In the genomic region with DNA sequence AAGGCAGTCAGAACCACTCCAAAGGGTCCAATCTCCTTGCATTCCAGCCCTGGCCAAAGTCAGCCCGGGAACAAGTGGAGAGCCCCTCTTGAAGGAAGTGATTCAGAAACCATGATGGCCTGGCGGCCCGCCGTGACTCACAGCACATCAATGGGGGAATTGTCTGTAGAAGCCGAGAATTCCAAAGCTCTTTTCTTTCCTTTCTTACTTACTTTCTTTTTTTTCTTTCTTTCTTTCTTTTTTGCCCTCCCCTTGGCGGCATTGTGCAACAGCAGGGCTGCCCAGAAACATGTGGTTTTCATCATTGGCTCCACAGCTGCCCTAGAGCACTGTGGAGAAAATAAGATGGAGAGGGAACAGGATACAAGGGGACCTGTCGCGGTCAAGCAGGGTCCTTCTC, we compare ENCODE assay signal across 11 cellular contexts.
DNase-seq lines count a peak whose midpoint lies in the region; ATAC-seq, FAIRE-seq and TF ChIP-seq lines count a peak whose summit lies in the region.
"Had no signal": no experiment of that assay in that cellular context is flagged by ENCODE, and none has a peak within 500 bp of the region (broad histone marks: within the 10 kb centered on the region; RNA-seq: fewer than 3 reads in every experiment).

No MANE protein-coding gene starts in this region.

- no peaks in the 10 kb centered on the region for H3K9me3 ChIP-seq in SK-N-SH
- no peaks in the 10 kb centered on the region for H3K9me3 ChIP-seq in pancreas

- peak in 1 of 2 experiments; percentile 79; a peak in 1 of 4 replicates for TF ChIP-seq EP300 in SK-N-SH (IDR thresholded peaks at IDR 0.05; ENCODE audit: borderline replicate concordance in 1 of 2, low read depth in 1 of 2, low read length in 1 of 2)

- intact Hi-C loops in pancreas (cut with DNase I), result loop anchor here in 1 of 3 donors (10.0 kb wide), 1 partner anchor 134 kb away; no protein-coding TSS in a partner anchor

- no peak for FAIRE-seq in pancreas (lab: Jason Lieb, UNC)

- peak overlapping the region; percentile 30; the same call in 1 of the 2 replicates for H3K9ac ChIP-seq in SK-N-SH

- no peaks in the 10 kb centered on the region for H3K36me3 ChIP-seq in SK-N-SH (replicated peaks in 1 of 2; ENCODE audit: control insufficient read depth in 1 of 2, insufficient read depth in 2 of 2, low read length in 1 of 2)
- H3K36me3 ChIP-seq in pancreas, result no peaks in the 10 kb centered on the region

- peak overlapping the region; percentile 70 for H3K4me2 ChIP-seq in SK-N-SH

- peak overlapping the region in 1 of 2 experiments; percentile 76; a peak in 2 of 4 replicates for H3K27ac ChIP-seq in SK-N-SH (ENCODE audit: low read depth in 2 of 2, low read length in 1 of 2)
- H3K27ac ChIP-seq in foreskin keratinocyte, result no peak overlapping the region
- no peak overlapping the region for H3K27ac ChIP-seq in pancreas

- POLR2A ChIA-PET in SK-N-SH (lab: Yijun Ruan, JAX), result no interaction called here

- no peaks in the 10 kb centered on the region for H3K79me2 ChIP-seq in SK-N-SH (ENCODE audit: insufficient read depth)

- H3K4me1 ChIP-seq in SK-N-SH (ENCODE audit: control insufficient read depth in 1 of 2, insufficient read depth in 2 of 2, low read depth in 1 of 2, low read length in 1 of 2) (peaks cover 4 to 8% of the 10 kb centered on the region in 2 experiments; a peak in 1 of 4 replicates), foreskin keratinocyte (peaks cover 24% of the 10 kb centered on the region), pancreas (no peaks in the 10 kb centered on the region)

- no peaks in the 10 kb centered on the region for H3K9me2 ChIP-seq in SK-N-SH

- TF ChIP-seq CTCF in AG09309 (IDR thresholded peaks at IDR 0.05; ENCODE audit: control insufficient read depth, insufficient read depth, low read depth, low read length, missing control alignments) (no peak), SK-N-SH (IDR thresholded peaks at IDR 0.05) (no peak), foreskin keratinocyte (conservative IDR thresholded peaks at IDR 0.05) (no peak), pancreas (IDR thresholded peaks at IDR 0.05) (no peak)

- ATAC-seq in foreskin keratinocyte (peak; percentile 58), pancreas (peak in 3 of 4 donors; percentile 18 to 52 (median 40)), HG03354 (IDR thresholded peaks at IDR 0.05; ENCODE audit: poor library complexity, severe bottlenecking, unreplicated experiment) (no peak)
- ATAC-seq: esophagus mucosa; naive thymus-derived CD4-positive, alpha-beta T cell had no signal

- peak; percentile 70 for DNase-seq in AG09309 (ENCODE audit: low read depth)
- DNase-seq in SK-N-SH, result no peak
- DNase-seq in foreskin keratinocyte, result peak; percentile 48 to 67
- no peak for DNase-seq in pancreas
- no peak for DNase-seq in stimulated activated CD4-positive, alpha-beta T cell treated with anti-CD3 and anti-CD28 coated beads, Interleukin-4, amount 100 ng/mL, for 4 hours
- no peak for DNase-seq in activated CD4-positive, alpha-beta T cell treated with anti-CD3 and anti-CD28 coated beads, Interleukin-2, amount 50 U/mL, for 1 hour
- DNase-seq in NCI-H2029 (lab: John Stamatoyannopoulos, UW), result no peak
- DNase-seq: activated naive CD4-positive, alpha-beta T cell treated with anti-CD3 and anti-CD28 coated beads for 36 hours; naive thymus-derived CD4-positive, alpha-beta T cell had no signal

- peaks cover 18% of the 10 kb centered on the region for H3F3A ChIP-seq in SK-N-SH (replicated peaks; ENCODE audit: insufficient read depth)

- H2AFZ ChIP-seq in SK-N-SH (ENCODE audit: low read depth), result peak overlapping the region; percentile 59; the same call in 1 of the 2 replicates

- TF ChIP-seq RAD21 in SK-N-SH (IDR thresholded peaks at IDR 0.05; ENCODE audit: low read length), result no peak

- H3K4me3 ChIP-seq in AG09309 (ENCODE audit: control insufficient read depth, low read depth, low read length) (no peak overlapping the region), SK-N-SH (ENCODE audit: low read depth in 2 of 2, low read length in 1 of 2) (0 out of 4 replicates have a peak overlapping the region, but pooled peaks of 1 of the 2 experiments have one; percentile 18), pancreas (no peak overlapping the region)

- no peaks in the 10 kb centered on the region for H4K20me1 ChIP-seq in SK-N-SH (ENCODE audit: insufficient read depth)

- H3K27me3 ChIP-seq in SK-N-SH (ENCODE audit: insufficient read depth), result no peaks in the 10 kb centered on the region
- H3K27me3 ChIP-seq in foreskin keratinocyte, result no peaks in the 10 kb centered on the region
- H3K27me3 ChIP-seq in pancreas, result no peaks in the 10 kb centered on the region

- CTCF ChIA-PET in SK-N-SH (lab: Yijun Ruan, JAX), result interaction anchor here (1.0 to 7.5 kb wide), 18 partner anchors 12 to 466 kb away, joined by 3 to 92 read pairs (median 7); a partner anchor contains a TSS

- WGBS in SK-N-SH (ENCODE audit: low lambda C conversion rate), result 16% methylated on average over 8 of the region's 8 CpGs
- WGBS in pancreas, 2 donors, result 68 to 73% methylated on average over 8 of the region's 8 CpGs

TF ChIP-seq in SK-N-SH, 30 proteins besides CTCF, POLR2A, EP300 and RAD21 (continues in another document):
- TF ChIP-seq RCOR1 (IDR thresholded peaks at IDR 0.05; ENCODE audit: low read length) (no peak), POLR2AphosphoS5 (IDR thresholded peaks at IDR 0.05; ENCODE audit: low read depth, low read length) (no peak), EZH2phosphoT487 (IDR thresholded peaks at IDR 0.05; ENCODE audit: borderline replicate concordance, low read depth) (no peak), SIN3A (IDR thresholded peaks at IDR 0.05; ENCODE audit: borderline replicate concordance, low read depth, low read length) (no peak), FOXJ3 (CRISPR knock-in tag; IDR thresholded peaks at IDR 0.05) (no peak), NFIC (IDR thresholded peaks at IDR 0.05; ENCODE audit: borderline replicate concordance) (no peak; the same call in 1 of the 2 replicates), YY1 (IDR thresholded peaks at IDR 0.05; ENCODE audit: low read depth) (no peak), MXI1 (IDR thresholded peaks at IDR 0.05; ENCODE audit: low read depth, low read length) (no peak), RFX5 (IDR thresholded peaks at IDR 0.05; ENCODE audit: low read length) (no peak), GATA2 (CRISPR knock-in tag; IDR thresholded peaks at IDR 0.05) (no peak), TCF12 (IDR thresholded peaks at IDR 0.05) (peak; percentile 96), CHD2 (IDR thresholded peaks at IDR 0.05; ENCODE audit: low read length, partially characterized antibody) (no peak), TAF1 (IDR thresholded peaks at IDR 0.05; ENCODE audit: borderline replicate concordance, low read depth, low read length) (no peak), TEAD4 (IDR thresholded peaks at IDR 0.05; ENCODE audit: borderline replicate concordance, insufficient read depth) (peak; percentile 65; the same call in 1 of the 2 replicates), NRF1 (IDR thresholded peaks at IDR 0.05; ENCODE audit: low read depth, low read length) (no peak), RXRA (IDR thresholded peaks at IDR 0.05; ENCODE audit: borderline replicate concordance, low read depth) (peak; percentile 16; the same call in 1 of the 2 replicates), MEF2A (IDR thresholded peaks at IDR 0.05; ENCODE audit: borderline replicate concordance, low read depth) (0 out of 2 replicates have a peak, but pooled peaks have one; percentile 35)
- TF ChIP-seq, protein P1, sequence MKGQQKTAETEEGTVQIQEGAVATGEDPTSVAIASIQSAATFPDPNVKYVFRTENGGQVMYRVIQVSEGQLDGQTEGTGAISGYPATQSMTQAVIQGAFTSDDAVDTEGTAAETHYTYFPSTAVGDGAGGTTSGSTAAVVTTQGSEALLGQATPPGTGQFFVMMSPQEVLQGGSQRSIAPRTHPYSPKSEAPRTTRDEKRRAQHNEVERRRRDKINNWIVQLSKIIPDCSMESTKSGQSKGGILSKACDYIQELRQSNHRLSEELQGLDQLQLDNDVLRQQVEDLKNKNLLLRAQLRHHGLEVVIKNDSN (IDR thresholded peaks at IDR 0.05; ENCODE audit: borderline replicate concordance, low read depth), result no peak
- TF ChIP-seq, protein P2, sequence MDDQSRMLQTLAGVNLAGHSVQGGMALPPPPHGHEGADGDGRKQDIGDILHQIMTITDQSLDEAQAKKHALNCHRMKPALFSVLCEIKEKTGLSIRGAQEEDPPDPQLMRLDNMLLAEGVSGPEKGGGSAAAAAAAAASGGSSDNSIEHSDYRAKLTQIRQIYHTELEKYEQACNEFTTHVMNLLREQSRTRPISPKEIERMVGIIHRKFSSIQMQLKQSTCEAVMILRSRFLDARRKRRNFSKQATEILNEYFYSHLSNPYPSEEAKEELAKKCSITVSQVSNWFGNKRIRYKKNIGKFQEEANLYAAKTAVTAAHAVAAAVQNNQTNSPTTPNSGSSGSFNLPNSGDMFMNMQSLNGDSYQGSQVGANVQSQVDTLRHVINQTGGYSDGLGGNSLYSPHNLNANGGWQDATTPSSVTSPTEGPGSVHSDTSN (IDR thresholded peaks at IDR 0.05), result peak; percentile 24
- TF ChIP-seq, protein P3, sequence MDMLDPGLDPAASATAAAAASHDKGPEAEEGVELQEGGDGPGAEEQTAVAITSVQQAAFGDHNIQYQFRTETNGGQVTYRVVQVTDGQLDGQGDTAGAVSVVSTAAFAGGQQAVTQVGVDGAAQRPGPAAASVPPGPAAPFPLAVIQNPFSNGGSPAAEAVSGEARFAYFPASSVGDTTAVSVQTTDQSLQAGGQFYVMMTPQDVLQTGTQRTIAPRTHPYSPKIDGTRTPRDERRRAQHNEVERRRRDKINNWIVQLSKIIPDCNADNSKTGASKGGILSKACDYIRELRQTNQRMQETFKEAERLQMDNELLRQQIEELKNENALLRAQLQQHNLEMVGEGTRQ (IDR thresholded peaks at IDR 0.05; ENCODE audit: borderline replicate concordance, low read depth, low read length), result no peak
- TF ChIP-seq, protein P4, sequence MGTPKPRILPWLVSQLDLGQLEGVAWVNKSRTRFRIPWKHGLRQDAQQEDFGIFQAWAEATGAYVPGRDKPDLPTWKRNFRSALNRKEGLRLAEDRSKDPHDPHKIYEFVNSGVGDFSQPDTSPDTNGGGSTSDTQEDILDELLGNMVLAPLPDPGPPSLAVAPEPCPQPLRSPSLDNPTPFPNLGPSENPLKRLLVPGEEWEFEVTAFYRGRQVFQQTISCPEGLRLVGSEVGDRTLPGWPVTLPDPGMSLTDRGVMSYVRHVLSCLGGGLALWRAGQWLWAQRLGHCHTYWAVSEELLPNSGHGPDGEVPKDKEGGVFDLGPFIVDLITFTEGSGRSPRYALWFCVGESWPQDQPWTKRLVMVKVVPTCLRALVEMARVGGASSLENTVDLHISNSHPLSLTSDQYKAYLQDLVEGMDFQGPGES (IDR thresholded peaks at IDR 0.05; ENCODE audit: low read depth, low read length), result no peak

Comparison
In these comparisons a context has a peak if more than half of its experiments do, and no peak if none do; other contexts are left out.
1. DNase-seq: peak in AG09309 (single experiment) and foreskin keratinocyte (2 of 2); none in SK-N-SH (single experiment), pancreas (0 of 6), stimulated activated CD4-positive, alpha-beta T cell treated with anti-CD3 and anti-CD28 coated beads, Interleukin-4, amount 100 ng/mL, for 4 hours (0 of 2), activated CD4-positive, alpha-beta T cell treated with anti-CD3 and anti-CD28 coated beads, Interleukin-2, amount 50 U/mL, for 1 hour (single experiment) and NCI-H2029 (single experiment).